In genomic region chr20:45935416-45936046, GRCh38 we compare ENCODE assay signal across 8 cellular contexts. TPM values are rescaled to one million over a fixed set of nuclear protein-coding genes. Genes with fewer than 3 reads are reported as not detected.
DNase-seq lines count a peak whose midpoint lies in the region; ATAC-seq, FAIRE-seq and TF ChIP-seq lines count a peak whose summit lies in the region.

No MANE protein-coding gene starts in this region.

- H3K4me1 Mint-ChIP-seq in CD4-positive, CD25-positive, alpha-beta regulatory T cell: peaks cover 10 to 38% (median 26%) of the 10 kb centered on the region in 4 donors

- FAIRE-seq in H54 (lab: Jason Lieb, UNC): no peak

- H3K36me3 Mint-ChIP-seq in CD4-positive, CD25-positive, alpha-beta regulatory T cell: peaks cover 27% of the 10 kb centered on the region

- H3K4me1 ChIP-seq in CD4-positive, CD25-positive, alpha-beta regulatory T cell (ENCODE audit: control insufficient read depth, insufficient read depth, low read length, poor library complexity, severe bottlenecking): peaks cover 39% of the 10 kb centered on the region
- H3K4me1 ChIP-seq in SJSA1 (replicated peaks): peaks cover 7% of the 10 kb centered on the region
- H3K4me1 ChIP-seq in fibroblast of lung (ENCODE audit: control insufficient read depth, extremely low read depth, insufficient read depth, low read length): peaks cover 6% of the 10 kb centered on the region

- DNase-seq in CD4-positive, CD25-positive, alpha-beta regulatory T cell: peak in 1 of 3 donors; percentile 57
- DNase-seq in H54 (ENCODE audit: insufficient read length, low spot score) (no peak), SJSA1 (ENCODE audit: low read depth in 1 of 2, low spot score in 2 of 2) (no peak), fibroblast of lung (ENCODE audit: low read depth in 2 of 2) (peak in 1 of 2 donors; percentile 32), omental fat pad (ENCODE audit: low spot score) (no peak), KG1 (lab: John Stamatoyannopoulos, UW) (no peak), CD1c-positive myeloid dendritic cell (ENCODE audit: extremely low spot score) (no peak)
- no peak for DNase-seq in stimulated activated CD4-positive, alpha-beta T cell treated with anti-CD3 and anti-CD28 coated beads, Interleukin-1b, Interleukin-23, amount 100 ng/mL, for 48 hours

- no peaks in the 10 kb centered on the region for H3K9me3 ChIP-seq in CD4-positive, CD25-positive, alpha-beta regulatory T cell (ENCODE audit: control insufficient read depth in 2 of 2, low read length in 2 of 2)
- H3K9me3 ChIP-seq in SJSA1 (replicated peaks) (no peaks in the 10 kb centered on the region), fibroblast of lung (ENCODE audit: control insufficient read depth, insufficient read depth, low read depth, low read length) (no peaks in the 10 kb centered on the region)

- peak overlapping the region; percentile 96 to 98 (median 97) for H3K27ac Mint-ChIP-seq in CD4-positive, CD25-positive, alpha-beta regulatory T cell

- TF ChIP-seq POLR2A in H54 (IDR thresholded peaks at IDR 0.05; ENCODE audit: low read depth, low read length): 0 out of 2 replicates have a peak, but pooled peaks have one; percentile 26

- peak overlapping the region; percentile 98 for H3K4me3 ChIP-seq in CD4-positive, CD25-positive, alpha-beta regulatory T cell (ENCODE audit: low read depth, low read length)
- H3K4me3 ChIP-seq in SJSA1 (peak overlapping the region; percentile 96), fibroblast of lung (replicated peaks in 1 of 4; ENCODE audit: control extremely low read depth in 1 of 4, insufficient read depth in 1 of 4, low read depth in 3 of 4, low read length in 4 of 4) (peak overlapping the region; percentile 57 to 87 (median 67))

- H4K20me1 ChIP-seq in fibroblast of lung (ENCODE audit: control insufficient read depth, extremely low read depth, insufficient read depth, low read length): no peaks in the 10 kb centered on the region

- H3K27me3 Mint-ChIP-seq in CD4-positive, CD25-positive, alpha-beta regulatory T cell: no peaks in the 10 kb centered on the region

- no peaks in the 10 kb centered on the region for H3K27me3 ChIP-seq in CD4-positive, CD25-positive, alpha-beta regulatory T cell (ENCODE audit: control insufficient read depth, insufficient read depth, low read length)
- H3K27me3 ChIP-seq in SJSA1 (replicated peaks) (no peaks in the 10 kb centered on the region), fibroblast of lung (ENCODE audit: control insufficient read depth, insufficient read depth, low read length) (no peaks in the 10 kb centered on the region)

- peak in 1 of 2 donors; percentile 6 for ATAC-seq in CD4-positive, CD25-positive, alpha-beta regulatory T cell (ENCODE audit: low read depth in 2 of 2)
- peak; percentile 7 for ATAC-seq in omental fat pad (ENCODE audit: low FRiP score)

- H3K4me2 ChIP-seq in fibroblast of lung (ENCODE audit: extremely low read depth, insufficient read depth, low read length): peak overlapping the region; percentile 96

- H3K36me3 ChIP-seq in CD4-positive, CD25-positive, alpha-beta regulatory T cell (ENCODE audit: control insufficient read depth, insufficient read depth, low read length): peaks cover 33% of the 10 kb centered on the region
- H3K36me3 ChIP-seq in SJSA1: peaks cover 48% of the 10 kb centered on the region
- peaks cover 15% of the 10 kb centered on the region for H3K36me3 ChIP-seq in fibroblast of lung (ENCODE audit: control insufficient read depth, insufficient read depth, low read length)

- peak overlapping the region; percentile 90 to 98 (median 96) for H3K4me3 Mint-ChIP-seq in CD4-positive, CD25-positive, alpha-beta regulatory T cell

- TF ChIP-seq CTCF in fibroblast of lung (conservative IDR thresholded peaks at IDR 0.05 in 1 of 2, IDR thresholded peaks at IDR 0.05 in 1 of 2; ENCODE audit: low read depth in 1 of 2, low read length in 2 of 2) (no peak), omental fat pad (IDR thresholded peaks at IDR 0.05) (no peak)

- no peaks in the 10 kb centered on the region for H3K9me3 Mint-ChIP-seq in CD4-positive, CD25-positive, alpha-beta regulatory T cell

- peak overlapping the region; percentile 73 for H2AFZ ChIP-seq in fibroblast of lung (ENCODE audit: low read length)

- H3K27ac ChIP-seq in CD4-positive, CD25-positive, alpha-beta regulatory T cell (ENCODE audit: insufficient read depth, low read length, poor library complexity, severe bottlenecking): peak overlapping the region; percentile 99
- peak overlapping the region; percentile 75 for H3K27ac ChIP-seq in SJSA1
- peak overlapping the region; percentile 82 for H3K27ac ChIP-seq in fibroblast of lung (ENCODE audit: insufficient read depth, low read length)

- H3K79me2 ChIP-seq in fibroblast of lung (ENCODE audit: control insufficient read depth, insufficient read depth, low read length): peaks cover 27% of the 10 kb centered on the region

- H3K9ac ChIP-seq in fibroblast of lung (ENCODE audit: insufficient read depth, low read length): peak overlapping the region; percentile 75

RNA-seq across cellular contexts. Expression of gene PCIF1, which starts 1.0 kb away (rescaled TPM):
- 95.3 TPM for total RNA-seq in CD4-positive, CD25-positive, alpha-beta regulatory T cell
- polyA plus RNA-seq in CD4-positive, CD25-positive, alpha-beta regulatory T cell: 10 to 100 TPM; 82.0 to 93.6 (median 91.8) TPM
- 5.2 and 9.6 TPM in 2 replicates for total RNA-seq in SJSA1 (2014; rRNA removed; shearing (Covaris generic))
- total RNA-seq in fibroblast of lung: 6.7 and 9.9 TPM in 2 replicates
- 16.0 and 18.5 TPM in 2 replicates for polyA plus RNA-seq in fibroblast of lung
- polyA plus RNA-seq in fibroblast of lung (2012): 20.7 and 25.8 TPM in 2 replicates
- polyA minus RNA-seq in fibroblast of lung (ENCODE audit: low replicate concordance): 67.9 and 99.2 TPM in 2 replicates
- total RNA-seq in omental fat pad: 10 to 100 TPM; 18.8 to 36.9 (median 25.8) TPM

RNA-seq across cellular contexts. Expression of gene PLTP, which starts 23.6 kb away (rescaled TPM):
- 0.67 TPM for total RNA-seq in CD4-positive, CD25-positive, alpha-beta regulatory T cell
- polyA plus RNA-seq in CD4-positive, CD25-positive, alpha-beta regulatory T cell: 1 to 10 TPM in 3 of 4 donors, not detected in 1; 2.0 to 4.6 (median 2.3) TPM
- total RNA-seq in SJSA1 (2014; rRNA removed; shearing (Covaris generic)): 4.2 and 6.6 TPM in 2 replicates
- total RNA-seq in fibroblast of lung (110 and 132 TPM in 2 replicates), omental fat pad (1,000 to 10,000 TPM in 1 of 4 donors, 100 to 1,000 TPM in 3; 215 to 1,101 (median 301) TPM)
- polyA plus RNA-seq in fibroblast of lung: 28.5 and 63.1 TPM in 2 replicates
- polyA plus RNA-seq in fibroblast of lung (2012): 36.1 and 77.6 TPM in 2 replicates
- 64.5 and 131 TPM in 2 replicates for polyA minus RNA-seq in fibroblast of lung (ENCODE audit: low replicate concordance)

RNA-seq across cellular contexts. Expression of gene ZNF335, which starts 36.5 kb away (rescaled TPM):
- total RNA-seq in CD4-positive, CD25-positive, alpha-beta regulatory T cell: 137 TPM
- 10 to 100 TPM in 3 of 4 donors, 1 to 10 TPM in 1; 8.2 to 15.1 (median 12.0) TPM for polyA plus RNA-seq in CD4-positive, CD25-positive, alpha-beta regulatory T cell
- total RNA-seq in SJSA1 (2014; rRNA removed; shearing (Covaris generic)): 8.1 and 12.2 TPM in 2 replicates
- 7.2 and 10.2 TPM in 2 replicates for total RNA-seq in fibroblast of lung
- 4.8 and 6.7 TPM in 2 replicates for polyA plus RNA-seq in fibroblast of lung
- 6.9 and 8.5 TPM in 2 replicates for polyA plus RNA-seq in fibroblast of lung (2012)
- polyA minus RNA-seq in fibroblast of lung (ENCODE audit: low replicate concordance): 24.7 and 35.4 TPM in 2 replicates
- 10 to 100 TPM; 14.5 to 29.1 (median 19.7) TPM for total RNA-seq in omental fat pad

RNA-seq across cellular contexts. Expression of gene CTSA, which starts 44.4 kb away (rescaled TPM):
- 104 TPM for total RNA-seq in CD4-positive, CD25-positive, alpha-beta regulatory T cell
- 100 to 1,000 TPM; 148 to 190 (median 168) TPM for polyA plus RNA-seq in CD4-positive, CD25-positive, alpha-beta regulatory T cell
- total RNA-seq in SJSA1 (2014; rRNA removed; shearing (Covaris generic)): 50.2 and 76.8 TPM in 2 replicates
- 104 and 116 TPM in 2 replicates for total RNA-seq in fibroblast of lung
- 364 and 413 TPM in 2 replicates for polyA plus RNA-seq in fibroblast of lung
- 279 and 286 TPM in 2 replicates for polyA plus RNA-seq in fibroblast of lung (2012)
- 302 and 333 TPM in 2 replicates for polyA minus RNA-seq in fibroblast of lung (ENCODE audit: low replicate concordance)
- 100 to 1,000 TPM in 1 of 4 donors, 10 to 100 TPM in 3; 79.2 to 148 (median 85.9) TPM for total RNA-seq in omental fat pad

RNA-seq across cellular contexts. Expression of gene NEURL2, which starts 44.5 kb away (rescaled TPM):
- total RNA-seq in CD4-positive, CD25-positive, alpha-beta regulatory T cell: 0.76 TPM
- 1 to 10 TPM; 1.4 to 3.0 (median 2.5) TPM for polyA plus RNA-seq in CD4-positive, CD25-positive, alpha-beta regulatory T cell
- 1.9 and 2.7 TPM in 2 replicates for total RNA-seq in SJSA1 (2014; rRNA removed; shearing (Covaris generic))
- total RNA-seq in fibroblast of lung (7.1 and 8.0 TPM in 2 replicates), omental fat pad (10 to 100 TPM in 3 of 4 donors, 1 to 10 TPM in 1; 8.5 to 32.0 (median 11.6) TPM)
- polyA plus RNA-seq in fibroblast of lung: 0.75 and 0.77 TPM in 2 replicates
- polyA plus RNA-seq in fibroblast of lung (2012): 2.0 and 2.1 TPM in 2 replicates
- polyA minus RNA-seq in fibroblast of lung (ENCODE audit: low replicate concordance): 0.31 TPM in 1 of 2 replicates, not detected in the other

Comparison
In these comparisons a context has a peak if more than half of its experiments do, and no peak if none do; other contexts are left out.
1. RNA of gene PLTP, which starts 23.6 kb away (total RNA-seq): 215 to 1,101 TPM in omental fat pad and 110 to 132 TPM in fibroblast of lung; 4.2 to 6.6 TPM in SJSA1 and 0.67 TPM in CD4-positive, CD25-positive, alpha-beta regulatory T cell (single experiment); every median in the first group is over 10 times any median in the second.
2. Peak in every context shown above with its lines, with median percentiles within 50 percentile points of each other: H3K27ac ChIP-seq and H3K4me3 ChIP-seq.